In the genomic region with DNA sequence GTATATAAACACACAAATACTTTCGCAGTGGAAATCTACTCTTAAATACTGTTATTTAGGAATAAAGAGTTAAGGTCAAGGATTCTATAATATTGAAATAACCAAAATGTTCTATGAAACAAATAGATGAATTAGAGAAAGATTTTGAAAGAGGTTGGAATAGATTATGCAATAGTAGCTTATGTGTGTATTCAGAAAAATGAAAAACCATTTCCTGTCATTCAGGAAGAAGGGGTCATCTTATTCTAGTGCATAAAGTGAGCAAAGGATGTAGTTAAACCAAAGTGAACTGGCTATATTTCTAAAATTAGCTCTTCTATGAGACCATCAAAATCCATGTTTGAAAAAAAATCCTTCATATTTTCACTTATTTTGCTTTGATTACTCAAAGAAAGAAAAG, we compare ENCODE assay signal across 20 cellular contexts. TPM values are rescaled to one million over a fixed set of nuclear protein-coding genes. Genes with fewer than 3 reads are reported as not detected.
DNase-seq lines count a peak whose midpoint lies in the region; ATAC-seq, FAIRE-seq and TF ChIP-seq lines count a peak whose summit lies in the region.
"Had no signal": no experiment of that assay in that cellular context is flagged by ENCODE, and none has a peak within 500 bp of the region (broad histone marks: within the 10 kb centered on the region; RNA-seq: fewer than 3 reads in every experiment).

No MANE protein-coding gene starts in this region.

- no peaks in the 10 kb centered on the region for H3K27me3 ChIP-seq in Loucy (ENCODE audit: insufficient read depth, low read length, poor library complexity, severe bottlenecking)
- H3K27me3 ChIP-seq in mammary epithelial cell (ENCODE audit: insufficient read depth, low read length), result no peaks in the 10 kb centered on the region
- no peaks in the 10 kb centered on the region for H3K27me3 ChIP-seq in HepG2 (ENCODE audit: control insufficient read depth in 1 of 2, insufficient read depth in 2 of 2, low read length in 2 of 2)
- no peaks in the 10 kb centered on the region for H3K27me3 ChIP-seq in naive thymus-derived CD4-positive, alpha-beta T cell (ENCODE audit: control insufficient read depth in 2 of 2, insufficient read depth in 2 of 2, low read length in 2 of 2)
- no peaks in the 10 kb centered on the region for H3K27me3 ChIP-seq in esophagus muscularis mucosa
- H3K27me3 ChIP-seq: body of pancreas, sigmoid colon, transverse colon had no signal

- no peaks in the 10 kb centered on the region for H3K9me3 Mint-ChIP-seq in naive thymus-derived CD4-positive, alpha-beta T cell

- no TSS peak for BruUV-seq in mammary epithelial cell (replicated peaks; lab: Mats Ljungman, UMichigan)
- BruUV-seq in HepG2 (replicated peaks; lab: Mats Ljungman, UMichigan), result no TSS peak

- H3K27me3 Mint-ChIP-seq in naive thymus-derived CD4-positive, alpha-beta T cell, result peaks cover 0 to 4% (median 0%) of the 10 kb centered on the region in 5 donors
- H3K27me3 Mint-ChIP-seq: activated naive CD8-positive, alpha-beta T cell had no signal

- peak overlapping the region; percentile 64 for H3K4me2 ChIP-seq in Loucy (ENCODE audit: low read depth, low read length, poor library complexity, severe bottlenecking)
- peak overlapping the region; percentile 2 for H3K4me2 ChIP-seq in mammary epithelial cell (ENCODE audit: insufficient read depth, low read depth, low read length)
- H3K4me2 ChIP-seq in HepG2 (ENCODE audit: low read depth, low read length), result no peak overlapping the region

- peaks cover 0 to 20% (median 6%) of the 10 kb centered on the region in 7 donors for H3K4me1 Mint-ChIP-seq in naive thymus-derived CD4-positive, alpha-beta T cell

- H3K79me2 ChIP-seq in Loucy (ENCODE audit: insufficient read depth, low read length) (no peaks in the 10 kb centered on the region), mammary epithelial cell (ENCODE audit: insufficient read depth, low read length) (no peaks in the 10 kb centered on the region), HepG2 (ENCODE audit: insufficient read depth, low read length) (no peaks in the 10 kb centered on the region)

- no peak for TF ChIP-seq POLR2A in HepG2 (IDR thresholded peaks at IDR 0.05; ENCODE audit: insufficient read depth in 1 of 2, low read depth in 2 of 2, low read length in 2 of 2)
- TF ChIP-seq POLR2A in esophagus muscularis mucosa (IDR thresholded peaks at IDR 0.05; ENCODE audit: low read depth), result no peak

- H3K4me1 ChIP-seq in Loucy (ENCODE audit: insufficient read depth, low read length, poor library complexity, severe bottlenecking), result peaks cover 34% of the 10 kb centered on the region
- peaks cover 34% of the 10 kb centered on the region for H3K4me1 ChIP-seq in mammary epithelial cell (ENCODE audit: insufficient read depth, low read length)
- peaks cover 13% of the 10 kb centered on the region for H3K4me1 ChIP-seq in HepG2 (ENCODE audit: insufficient read depth, low read length)
- H3K4me1 ChIP-seq in naive thymus-derived CD4-positive, alpha-beta T cell (ENCODE audit: control insufficient read depth in 2 of 2, insufficient read depth in 2 of 2, low read length in 2 of 2), result peaks cover 0 to 4% of the 10 kb centered on the region in 2 donors
- peaks cover 8 to 34% (median 23%) of the 10 kb centered on the region in 4 donors for H3K4me1 ChIP-seq in esophagus muscularis mucosa

- no peak overlapping the region for H3K4me3 Mint-ChIP-seq in naive thymus-derived CD4-positive, alpha-beta T cell
- H3K4me3 Mint-ChIP-seq: activated naive CD8-positive, alpha-beta T cell had no signal

- H3K9ac ChIP-seq in Loucy (ENCODE audit: low read depth, low read length, poor library complexity, severe bottlenecking) (no peak overlapping the region), mammary epithelial cell (ENCODE audit: insufficient read depth, low read length) (no peak overlapping the region), HepG2 (ENCODE audit: insufficient read depth, low read depth, low read length) (no peak overlapping the region)

- H3K9me3 ChIP-seq in Loucy (ENCODE audit: insufficient read depth, low read depth, low read length) (no peaks in the 10 kb centered on the region), mammary epithelial cell (replicated peaks; ENCODE audit: insufficient read depth, low read length) (no peaks in the 10 kb centered on the region), HepG2 (ENCODE audit: low read length) (no peaks in the 10 kb centered on the region), esophagus muscularis mucosa (no peaks in the 10 kb centered on the region)
- no peaks in the 10 kb centered on the region for H3K9me3 ChIP-seq in naive thymus-derived CD4-positive, alpha-beta T cell (ENCODE audit: control insufficient read depth in 2 of 3, low read length in 3 of 3)
- H3K9me3 ChIP-seq: body of pancreas, sigmoid colon, transverse colon had no signal

- H3K9me2 ChIP-seq in Loucy (replicated peaks; ENCODE audit: low read depth, low read length), result no peaks in the 10 kb centered on the region

- CTCF ChIA-PET in mammary epithelial cell (lab: Charles Lee; ENCODE audit: low non-redundant PET), result interaction anchor here (0.6 kb wide), 2 partner anchors 71 to 108 kb away, joined by 4 to 5 read pairs; no protein-coding TSS in a partner anchor
- CTCF ChIA-PET in HepG2 (lab: Yijun Ruan, JAX; ENCODE audit: low intra/inter-chr PET ratio, low total read pairs), result no interaction called here
- CTCF ChIA-PET in naive thymus-derived CD4-positive, alpha-beta T cell (lab: Charles Lee), result no interaction called here

- dilution Hi-C loops in mammary epithelial cell (cut with HindIII; ENCODE audit: low sequenced_read_pairs), result no loop called here

- no peak for TF ChIP-seq CTCF in Loucy (conservative IDR thresholded peaks at IDR 0.05; ENCODE audit: low read length)
- no peak for TF ChIP-seq CTCF in mammary epithelial cell (conservative IDR thresholded peaks at IDR 0.05 in 1 of 2, IDR thresholded peaks at IDR 0.05 in 1 of 2; ENCODE audit: extremely low read depth in 1 of 2, insufficient read depth in 1 of 2, low read depth in 1 of 2, low read length in 2 of 2)
- no peak for TF ChIP-seq CTCF in HepG2 (CRISPR knock-in tag; IDR thresholded peaks at IDR 0.05)
- TF ChIP-seq CTCF in esophagus muscularis mucosa (IDR thresholded peaks at IDR 0.05), result no peak

- H3K27ac ChIP-seq in mammary epithelial cell (ENCODE audit: insufficient read depth, low read depth, low read length) (no peak overlapping the region), HepG2 (ENCODE audit: extremely low read length, insufficient read depth, low read length) (no peak overlapping the region), esophagus muscularis mucosa (replicated peaks in 1 of 4) (peak overlapping the region in 1 of 4 donors; percentile 6)
- H3K27ac ChIP-seq in naive thymus-derived CD4-positive, alpha-beta T cell (ENCODE audit: low read depth, low read length), result no peak overlapping the region
- H3K27ac ChIP-seq: sigmoid colon had no signal

- intact Hi-C loops in mammary epithelial cell (cut with micrococcal nuclease) (no loop called here), HepG2 (cut with micrococcal nuclease; ENCODE audit: unreplicated experiment) (no loop called here), esophagus muscularis mucosa (cut with DNase I) (no loop called here)
- intact Hi-C loops in naive thymus-derived CD4-positive, alpha-beta T cell (cut with micrococcal nuclease), result no loop called here

- in situ Hi-C loops in mammary epithelial cell (cut with MboI; ENCODE audit: low sequenced_read_pairs in 2 of 2) (loop anchor here in 1 of 2 donors (10.0 kb wide), 1 partner anchor 109 kb away; the partner anchor contains the start of gene USP53), HepG2 (cut with HindIII; ENCODE audit: extremely low pct_ligation_motif_present, low pct_unique_long_range_greater_than_20kb) (no loop called here)

- no peak for TF ChIP-seq RAD21 in HepG2 (CRISPR knock-in tag; IDR thresholded peaks at IDR 0.05)

- TF ChIP-seq EP300 in HepG2 (IDR thresholded peaks at IDR 0.05; ENCODE audit: low read depth in 2 of 2, low read length in 2 of 2) (no peak), HepG2 (CRISPR knock-in tag; IDR thresholded peaks at IDR 0.05; ENCODE audit: borderline replicate concordance) (no peak), esophagus muscularis mucosa (IDR thresholded peaks at IDR 0.05) (no peak)

- ATAC-seq in HepG2 (no peak), GM18858 (IDR thresholded peaks at IDR 0.05; ENCODE audit: unreplicated experiment) (no peak), GM21381 (IDR thresholded peaks at IDR 0.05; ENCODE audit: unreplicated experiment) (no peak)
- ATAC-seq in naive thymus-derived CD4-positive, alpha-beta T cell, result no peak

- 94% methylated on average over 1 of the region's 1 CpG for WGBS in mammary epithelial cell (ENCODE audit: low coverage, missing lambda C conversion rate)
- 49% methylated on average over 1 of the region's 1 CpG for WGBS in HepG2 (ENCODE audit: low lambda C conversion rate)
- WGBS in esophagus muscularis mucosa, result 98% methylated on average over 1 of the region's 1 CpG

- H2AFZ ChIP-seq in Loucy (ENCODE audit: low read length), result no peak overlapping the region
- no peak overlapping the region for H2AFZ ChIP-seq in mammary epithelial cell (ENCODE audit: low read depth, low read length)
- H2AFZ ChIP-seq in HepG2 (ENCODE audit: low read length), result no peak overlapping the region

- DNase-seq in AML-193 (lab: John Stamatoyannopoulos, UW), result peak; percentile 37 to 60
- DNase-seq in mammary epithelial cell, result no peak
- DNase-seq in HepG2 (ENCODE audit: low spot score), result no peak
- DNase-seq in naive thymus-derived CD4-positive, alpha-beta T cell, result no peak
- no peak for DNase-seq in esophagus muscularis mucosa (ENCODE audit: extremely low spot score)
- DNase-seq: DMS79 treated with DMSO at 0.1 percent for 48 hours; NCI-H1436; NCI-H226; occipital lobe; sigmoid colon; stimulated activated naive CD4-positive, alpha-beta T cell treated with Interleukin-2 at 50 U/mL for 16 hours; transverse colon had no signal

- peak overlapping the region; percentile 40 for H3K4me3 ChIP-seq in Loucy (ENCODE audit: low read length, poor library complexity, severe bottlenecking)
- no peak overlapping the region for H3K4me3 ChIP-seq in mammary epithelial cell (replicated peaks in 1 of 3; ENCODE audit: insufficient read depth in 1 of 3, low read depth in 2 of 3, low read length in 3 of 3)
- H3K4me3 ChIP-seq in HepG2 (replicated peaks in 1 of 3; ENCODE audit: insufficient read depth in 1 of 3, low read depth in 2 of 3, low read length in 3 of 3), result no peak overlapping the region
- no peak overlapping the region for H3K4me3 ChIP-seq in naive thymus-derived CD4-positive, alpha-beta T cell (ENCODE audit: low read length)
- no peak overlapping the region for H3K4me3 ChIP-seq in esophagus muscularis mucosa
- H3K4me3 ChIP-seq: body of pancreas, sigmoid colon, transverse colon had no signal

- FAIRE-seq in HepG2 (lab: Jason Lieb, UNC), result no peak
- FAIRE-seq: TTC549 had no signal

- H4K20me1 ChIP-seq in Loucy (ENCODE audit: insufficient read depth, low read length, poor library complexity, severe bottlenecking) (no peaks in the 10 kb centered on the region), mammary epithelial cell (ENCODE audit: insufficient read depth, low read length) (no peaks in the 10 kb centered on the region), HepG2 (ENCODE audit: insufficient read depth, low read length) (no peaks in the 10 kb centered on the region)

- no peaks in the 10 kb centered on the region for H3K36me3 ChIP-seq in Loucy (ENCODE audit: insufficient read depth, low read length)
- no peaks in the 10 kb centered on the region for H3K36me3 ChIP-seq in mammary epithelial cell (ENCODE audit: insufficient read depth, low read length)
- H3K36me3 ChIP-seq in HepG2 (replicated peaks in 1 of 2; ENCODE audit: control insufficient read depth in 1 of 2, insufficient read depth in 2 of 2, low read length in 2 of 2), result no peaks in the 10 kb centered on the region
- no peaks in the 10 kb centered on the region for H3K36me3 ChIP-seq in naive thymus-derived CD4-positive, alpha-beta T cell (ENCODE audit: control insufficient read depth in 2 of 3, insufficient read depth in 3 of 3, low read length in 3 of 3)
- no peaks in the 10 kb centered on the region for H3K36me3 ChIP-seq in esophagus muscularis mucosa
- H3K36me3 ChIP-seq: sigmoid colon, transverse colon had no signal

- no peaks in the 10 kb centered on the region for H3F3A ChIP-seq in Loucy (ENCODE audit: low read depth)

- H3K36me3 Mint-ChIP-seq in naive thymus-derived CD4-positive, alpha-beta T cell, result peaks cover 0 to 4% (median 0%) of the 10 kb centered on the region in 5 donors
- H3K36me3 Mint-ChIP-seq: activated naive CD8-positive, alpha-beta T cell had no signal

- H3K27ac Mint-ChIP-seq in naive thymus-derived CD4-positive, alpha-beta T cell, result no peak overlapping the region
- H3K27ac Mint-ChIP-seq: activated naive CD8-positive, alpha-beta T cell had no signal

- POLR2A ChIA-PET in HepG2 (lab: Yijun Ruan, JAX), result no interaction called here
- POLR2A ChIA-PET in naive thymus-derived CD4-positive, alpha-beta T cell (lab: Charles Lee), result no interaction called here

RNA-seq across cellular contexts. Expression of gene MYOZ2, which starts 30.0 kb away (rescaled TPM):
- total RNA-seq in mammary epithelial cell (not detected), HepG2 (2016; rRNA removed; fragmentation: Illumina TruSeq; extraction: Trizol) (not detected in 2 replicates), esophagus muscularis mucosa (1 to 10 TPM in 1 of 4 donors, under 1 TPM in 3; 0.50 to 2.1 (median 0.61) TPM)
- polyA plus RNA-seq in mammary epithelial cell (not detected), HepG2 (2011; rRNA removed) (0.03 TPM in 1 of 2 replicates, not detected in the other)
- polyA minus RNA-seq in mammary epithelial cell, result not detected
- total RNA-seq in HepG2 (2016; cell fraction: cytosol; rRNA removed; fragmentation: Illumina TruSeq; extraction: Trizol; ENCODE audit: low read depth), result not detected in 2 replicates
- total RNA-seq in HepG2 (2016; cell fraction: insoluble cytoplasmic fraction; rRNA removed; fragmentation: Illumina TruSeq; extraction: Trizol), result not detected in 2 replicates
- total RNA-seq in HepG2 (2016; cell fraction: membrane; rRNA removed; fragmentation: Illumina TruSeq; extraction: Trizol), result not detected in 2 replicates
- not detected in 2 replicates for total RNA-seq in HepG2 (2016; cell fraction: nucleus; rRNA removed; fragmentation: Illumina TruSeq; extraction: Trizol)
- polyA plus RNA-seq in HepG2 (2011; cell fraction: cytosol; rRNA removed), result not detected in 2 replicates
- polyA plus RNA-seq in HepG2 (2011; cell fraction: nucleus; rRNA removed), result not detected in 2 replicates
- polyA plus RNA-seq in HepG2 (2012), result not detected in 2 replicates
- not detected in 2 replicates for polyA plus RNA-seq in HepG2 (2016; cell fraction: cytosol; fragmentation: Illumina TruSeq; extraction: Trizol; ENCODE audit: low read depth)
- not detected in 2 replicates for polyA plus RNA-seq in HepG2 (2016; cell fraction: insoluble cytoplasmic fraction; fragmentation: Illumina TruSeq; extraction: Trizol; ENCODE audit: low read depth)
- polyA plus RNA-seq in HepG2 (2016; cell fraction: membrane; fragmentation: Illumina TruSeq; extraction: Trizol; ENCODE audit: low read depth), result not detected in 2 replicates
- polyA plus RNA-seq in HepG2 (2016; cell fraction: nucleus; fragmentation: Illumina TruSeq; extraction: Trizol; ENCODE audit: insufficient read depth, low read depth), result not detected in 2 replicates
- polyA minus RNA-seq in HepG2 (2011; rRNA and poly(A)+ RNA removed; ENCODE audit: low replicate concordance), result not detected in 2 replicates
- polyA minus RNA-seq in HepG2 (2011; cell fraction: cytosol; rRNA and poly(A)+ RNA removed), result not detected in 2 replicates
- not detected in 2 replicates for polyA minus RNA-seq in HepG2 (2011; cell fraction: nucleus; rRNA and poly(A)+ RNA removed)
- total RNA-seq in naive thymus-derived CD4-positive, alpha-beta T cell, result not detected
- polyA plus RNA-seq in naive thymus-derived CD4-positive, alpha-beta T cell, result not detected
- total RNA-seq: activated CD8-positive, alpha-beta memory T cell treated with anti-CD3 and anti-CD28 coated beads for 36 hours; body of pancreas; HT-29 had no signal

Comparison
In these comparisons a context has a peak if more than half of its experiments do, and no peak if none do; other contexts are left out.
1. DNase-seq: peak in AML-193 (2 of 2); none in mammary epithelial cell (single experiment), HepG2 (single experiment), naive thymus-derived CD4-positive, alpha-beta T cell (0 of 9) and esophagus muscularis mucosa (single experiment).